Comparison of ENCODE assay signal across 1 cellular context in genomic region chr3:184016820-184017671, GRCh38.
TF ChIP-seq lines count a peak whose summit lies in the region.

No MANE protein-coding gene starts in this region.

TF ChIP-seq in K562, 482 proteins besides CTCF, POLR2A, EP300 and RAD21 (continues in another document):
- TF ChIP-seq RBBP5 (IDR thresholded peaks at IDR 0.05; ENCODE audit: borderline replicate concordance, insufficient read depth, low read length, poor library complexity, severe bottlenecking), result peak; percentile 1
- TF ChIP-seq RB1 (IDR thresholded peaks at IDR 0.05; ENCODE audit: low read depth), result peak; percentile 92
- TF ChIP-seq SIN3B (IDR thresholded peaks at IDR 0.05; ENCODE audit: low read depth), result peak; percentile 25; the same call in 1 of the 2 replicates
- TF ChIP-seq TSC22D4 (tag; IDR thresholded peaks at IDR 0.05), result no peak
- no peak for TF ChIP-seq ZNF77 (CRISPR knock-in tag; IDR thresholded peaks at IDR 0.05)
- no peak for TF ChIP-seq BRCA1 (IDR thresholded peaks at IDR 0.05)
- no peak for TF ChIP-seq BRCA1 (CRISPR knock-in tag; IDR thresholded peaks at IDR 0.05)
- TF ChIP-seq BCOR (IDR thresholded peaks at IDR 0.05), result no peak
- TF ChIP-seq NCOA2 (IDR thresholded peaks at IDR 0.05; ENCODE audit: partially characterized antibody in 2 of 2), result no peak
- no peak for TF ChIP-seq ZNF785 (CRISPR knock-in tag; IDR thresholded peaks at IDR 0.05)
- peak; percentile 37; the same call in 1 of the 2 replicates for TF ChIP-seq SOX6 (IDR thresholded peaks at IDR 0.05)
- TF ChIP-seq TARDBP (IDR thresholded peaks at IDR 0.05), result peak; percentile 90
- TF ChIP-seq HMGXB4 (CRISPR knock-in tag; IDR thresholded peaks at IDR 0.05), result peak; percentile 79; the same call in 1 of the 2 replicates
- no peak for TF ChIP-seq CBX1 (IDR thresholded peaks at IDR 0.05; ENCODE audit: low read depth)
- TF ChIP-seq RREB1 (CRISPR knock-in tag; IDR thresholded peaks at IDR 0.05), result 0 out of 2 replicates have a peak, but pooled peaks have one; percentile 55
- TF ChIP-seq ZFPM2 (CRISPR knock-in tag; IDR thresholded peaks at IDR 0.05), result no peak
- TF ChIP-seq CREB1 (IDR thresholded peaks at IDR 0.05), result peak; percentile 37; the same call in 1 of the 2 replicates
- no peak for TF ChIP-seq CREB1 (CRISPR knock-in tag; IDR thresholded peaks at IDR 0.05)
- 0 out of 2 replicates have a peak, but pooled peaks have one; percentile 30 for TF ChIP-seq ZEB2 (IDR thresholded peaks at IDR 0.05)
- no peak for TF ChIP-seq CBX3 (IDR thresholded peaks at IDR 0.05; ENCODE audit: borderline replicate concordance in 1 of 2, low read length in 2 of 2)
- no peak for TF ChIP-seq TBL1XR1 (IDR thresholded peaks at IDR 0.05; ENCODE audit: low read length in 2 of 2)
- 0 out of 2 replicates have a peak, but pooled peaks have one; percentile 24 for TF ChIP-seq GTF2E2 (tag; IDR thresholded peaks at IDR 0.05)
- peak; percentile 60 for TF ChIP-seq MAX (CRISPR knock-in tag; IDR thresholded peaks at IDR 0.05)
- peak; percentile 57; the same call in 1 of the 2 replicates for TF ChIP-seq ILF3 (IDR thresholded peaks at IDR 0.05; ENCODE audit: borderline replicate concordance)
- TF ChIP-seq CTCFL (IDR thresholded peaks at IDR 0.05; ENCODE audit: borderline replicate concordance, insufficient read depth, low read depth, low read length, poor library complexity, severe bottlenecking), result peak; percentile 89
- TF ChIP-seq ZNF124 (CRISPR knock-in tag; IDR thresholded peaks at IDR 0.05), result 0 out of 2 replicates have a peak, but pooled peaks have one; percentile 56
- no peak for TF ChIP-seq ZNF76 (CRISPR knock-in tag; IDR thresholded peaks at IDR 0.05; ENCODE audit: borderline replicate concordance)
- no peak for TF ChIP-seq ZNF512 (tag; IDR thresholded peaks at IDR 0.05)
- peak; percentile 26 to 63 for TF ChIP-seq E2F6 (IDR thresholded peaks at IDR 0.05; ENCODE audit: borderline replicate concordance in 1 of 2, extremely low read depth in 1 of 2, insufficient read depth in 1 of 2, insufficient read length in 1 of 2, low read depth in 1 of 2, low read length in 1 of 2, poor library complexity in 1 of 2, severe bottlenecking in 1 of 2)
- 0 out of 2 replicates have a peak, but pooled peaks have one; percentile 6 for TF ChIP-seq HOMEZ (CRISPR knock-in tag; IDR thresholded peaks at IDR 0.05)
- no peak for TF ChIP-seq MTF1 (CRISPR knock-in tag; IDR thresholded peaks at IDR 0.05; ENCODE audit: borderline replicate concordance)
- no peak for TF ChIP-seq ZNF280B (CRISPR knock-in tag; IDR thresholded peaks at IDR 0.05)
- TF ChIP-seq SRSF7 (optimal IDR thresholded peaks at IDR 0.05; ENCODE audit: low read depth, low read length), result no peak
- TF ChIP-seq TOE1 (IDR thresholded peaks at IDR 0.05; ENCODE audit: borderline replicate concordance), result no peak
- TF ChIP-seq TOE1 (CRISPR knock-in tag; IDR thresholded peaks at IDR 0.05; ENCODE audit: borderline replicate concordance, low read depth), result 0 out of 2 replicates have a peak, but pooled peaks have one; percentile 57
- no peak for TF ChIP-seq NFATC3 (IDR thresholded peaks at IDR 0.05)
- peak in 1 of 2 experiments; percentile 63; a peak in 2 of 4 replicates for TF ChIP-seq HDAC1 (IDR thresholded peaks at IDR 0.05)
- 0 out of 4 replicates have a peak, but pooled peaks of 1 of the 2 experiments have one; percentile 24 for TF ChIP-seq MLLT1 (IDR thresholded peaks at IDR 0.05)
- peak; percentile 72 for TF ChIP-seq SMC3 (conservative IDR thresholded peaks at IDR 0.05; ENCODE audit: insufficient read depth, low read depth, low read length)
- no peak for TF ChIP-seq FOXJ3 (CRISPR knock-in tag; IDR thresholded peaks at IDR 0.05)
- TF ChIP-seq DNMT1 (IDR thresholded peaks at IDR 0.05), result 0 out of 2 replicates have a peak, but pooled peaks have one; percentile 40
- TF ChIP-seq HCFC1 (IDR thresholded peaks at IDR 0.05; ENCODE audit: low read depth, low read length), result peak; percentile 30; the same call in 1 of the 2 replicates
- 0 out of 4 replicates have a peak, but pooled peaks of 1 of the 2 experiments have one; percentile 25 for TF ChIP-seq UBTF (IDR thresholded peaks at IDR 0.05; ENCODE audit: borderline replicate concordance in 1 of 2, low read depth in 2 of 2, low read length in 2 of 2)
